ENCODE assay signal across 1 cellular context in the genomic region with DNA sequence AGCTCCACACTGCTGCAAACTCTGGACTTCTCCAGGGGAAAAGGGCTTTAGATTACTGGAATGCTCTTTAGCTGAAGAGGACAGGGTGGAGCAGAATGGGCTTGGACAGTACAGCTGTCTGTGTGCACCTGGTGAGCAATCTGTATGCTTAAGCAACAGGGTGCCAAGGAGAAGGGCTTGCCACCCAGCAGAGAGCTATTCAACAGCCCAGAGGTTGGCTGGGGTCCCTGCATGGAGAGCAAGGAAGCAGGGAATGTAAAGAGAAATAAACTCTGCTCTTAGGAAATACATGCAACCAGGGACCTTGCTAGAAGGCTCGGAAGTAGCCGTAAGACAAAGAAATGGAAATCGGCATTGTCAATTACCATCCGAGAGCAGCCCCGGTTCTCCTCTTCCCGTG.
A peak's percentile ranks its signal among the peaks of the same experiment; 100 is the strongest.
TF ChIP-seq lines count a peak whose summit lies in the region.

No MANE protein-coding gene starts in this region.

TF ChIP-seq in H1, 55 proteins besides CTCF, POLR2A, EP300 and RAD21:
- TF ChIP-seq, protein P1, sequence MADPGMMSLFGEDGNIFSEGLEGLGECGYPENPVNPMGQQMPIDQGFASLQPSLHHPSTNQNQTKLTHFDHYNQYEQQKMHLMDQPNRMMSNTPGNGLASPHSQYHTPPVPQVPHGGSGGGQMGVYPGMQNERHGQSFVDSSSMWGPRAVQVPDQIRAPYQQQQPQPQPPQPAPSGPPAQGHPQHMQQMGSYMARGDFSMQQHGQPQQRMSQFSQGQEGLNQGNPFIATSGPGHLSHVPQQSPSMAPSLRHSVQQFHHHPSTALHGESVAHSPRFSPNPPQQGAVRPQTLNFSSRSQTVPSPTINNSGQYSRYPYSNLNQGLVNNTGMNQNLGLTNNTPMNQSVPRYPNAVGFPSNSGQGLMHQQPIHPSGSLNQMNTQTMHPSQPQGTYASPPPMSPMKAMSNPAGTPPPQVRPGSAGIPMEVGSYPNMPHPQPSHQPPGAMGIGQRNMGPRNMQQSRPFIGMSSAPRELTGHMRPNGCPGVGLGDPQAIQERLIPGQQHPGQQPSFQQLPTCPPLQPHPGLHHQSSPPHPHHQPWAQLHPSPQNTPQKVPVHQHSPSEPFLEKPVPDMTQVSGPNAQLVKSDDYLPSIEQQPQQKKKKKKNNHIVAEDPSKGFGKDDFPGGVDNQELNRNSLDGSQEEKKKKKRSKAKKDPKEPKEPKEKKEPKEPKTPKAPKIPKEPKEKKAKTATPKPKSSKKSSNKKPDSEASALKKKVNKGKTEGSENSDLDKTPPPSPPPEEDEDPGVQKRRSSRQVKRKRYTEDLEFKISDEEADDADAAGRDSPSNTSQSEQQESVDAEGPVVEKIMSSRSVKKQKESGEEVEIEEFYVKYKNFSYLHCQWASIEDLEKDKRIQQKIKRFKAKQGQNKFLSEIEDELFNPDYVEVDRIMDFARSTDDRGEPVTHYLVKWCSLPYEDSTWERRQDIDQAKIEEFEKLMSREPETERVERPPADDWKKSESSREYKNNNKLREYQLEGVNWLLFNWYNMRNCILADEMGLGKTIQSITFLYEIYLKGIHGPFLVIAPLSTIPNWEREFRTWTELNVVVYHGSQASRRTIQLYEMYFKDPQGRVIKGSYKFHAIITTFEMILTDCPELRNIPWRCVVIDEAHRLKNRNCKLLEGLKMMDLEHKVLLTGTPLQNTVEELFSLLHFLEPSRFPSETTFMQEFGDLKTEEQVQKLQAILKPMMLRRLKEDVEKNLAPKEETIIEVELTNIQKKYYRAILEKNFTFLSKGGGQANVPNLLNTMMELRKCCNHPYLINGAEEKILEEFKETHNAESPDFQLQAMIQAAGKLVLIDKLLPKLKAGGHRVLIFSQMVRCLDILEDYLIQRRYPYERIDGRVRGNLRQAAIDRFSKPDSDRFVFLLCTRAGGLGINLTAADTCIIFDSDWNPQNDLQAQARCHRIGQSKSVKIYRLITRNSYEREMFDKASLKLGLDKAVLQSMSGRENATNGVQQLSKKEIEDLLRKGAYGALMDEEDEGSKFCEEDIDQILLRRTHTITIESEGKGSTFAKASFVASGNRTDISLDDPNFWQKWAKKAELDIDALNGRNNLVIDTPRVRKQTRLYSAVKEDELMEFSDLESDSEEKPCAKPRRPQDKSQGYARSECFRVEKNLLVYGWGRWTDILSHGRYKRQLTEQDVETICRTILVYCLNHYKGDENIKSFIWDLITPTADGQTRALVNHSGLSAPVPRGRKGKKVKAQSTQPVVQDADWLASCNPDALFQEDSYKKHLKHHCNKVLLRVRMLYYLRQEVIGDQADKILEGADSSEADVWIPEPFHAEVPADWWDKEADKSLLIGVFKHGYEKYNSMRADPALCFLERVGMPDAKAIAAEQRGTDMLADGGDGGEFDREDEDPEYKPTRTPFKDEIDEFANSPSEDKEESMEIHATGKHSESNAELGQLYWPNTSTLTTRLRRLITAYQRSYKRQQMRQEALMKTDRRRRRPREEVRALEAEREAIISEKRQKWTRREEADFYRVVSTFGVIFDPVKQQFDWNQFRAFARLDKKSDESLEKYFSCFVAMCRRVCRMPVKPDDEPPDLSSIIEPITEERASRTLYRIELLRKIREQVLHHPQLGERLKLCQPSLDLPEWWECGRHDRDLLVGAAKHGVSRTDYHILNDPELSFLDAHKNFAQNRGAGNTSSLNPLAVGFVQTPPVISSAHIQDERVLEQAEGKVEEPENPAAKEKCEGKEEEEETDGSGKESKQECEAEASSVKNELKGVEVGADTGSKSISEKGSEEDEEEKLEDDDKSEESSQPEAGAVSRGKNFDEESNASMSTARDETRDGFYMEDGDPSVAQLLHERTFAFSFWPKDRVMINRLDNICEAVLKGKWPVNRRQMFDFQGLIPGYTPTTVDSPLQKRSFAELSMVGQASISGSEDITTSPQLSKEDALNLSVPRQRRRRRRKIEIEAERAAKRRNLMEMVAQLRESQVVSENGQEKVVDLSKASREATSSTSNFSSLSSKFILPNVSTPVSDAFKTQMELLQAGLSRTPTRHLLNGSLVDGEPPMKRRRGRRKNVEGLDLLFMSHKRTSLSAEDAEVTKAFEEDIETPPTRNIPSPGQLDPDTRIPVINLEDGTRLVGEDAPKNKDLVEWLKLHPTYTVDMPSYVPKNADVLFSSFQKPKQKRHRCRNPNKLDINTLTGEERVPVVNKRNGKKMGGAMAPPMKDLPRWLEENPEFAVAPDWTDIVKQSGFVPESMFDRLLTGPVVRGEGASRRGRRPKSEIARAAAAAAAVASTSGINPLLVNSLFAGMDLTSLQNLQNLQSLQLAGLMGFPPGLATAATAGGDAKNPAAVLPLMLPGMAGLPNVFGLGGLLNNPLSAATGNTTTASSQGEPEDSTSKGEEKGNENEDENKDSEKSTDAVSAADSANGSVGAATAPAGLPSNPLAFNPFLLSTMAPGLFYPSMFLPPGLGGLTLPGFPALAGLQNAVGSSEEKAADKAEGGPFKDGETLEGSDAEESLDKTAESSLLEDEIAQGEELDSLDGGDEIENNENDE (IDR thresholded peaks at IDR 0.05; ENCODE audit: insufficient replicate concordance, low read length), result no peak
- TF ChIP-seq POLR2AphosphoS5 (IDR thresholded peaks at IDR 0.05; ENCODE audit: low read depth, low read length) (no peak), JUN (IDR thresholded peaks at IDR 0.05; ENCODE audit: low read depth, low read length) (no peak), KDM1A (IDR thresholded peaks at IDR 0.05; ENCODE audit: borderline replicate concordance, low read length) (no peak), HDAC2 (IDR thresholded peaks at IDR 0.05; ENCODE audit: borderline replicate concordance in 1 of 2, low read depth in 2 of 2, low read length in 2 of 2) (0 out of 4 replicates have a peak, but pooled peaks of 1 of the 2 experiments have one; percentile 31)
- TF ChIP-seq, protein P2, sequence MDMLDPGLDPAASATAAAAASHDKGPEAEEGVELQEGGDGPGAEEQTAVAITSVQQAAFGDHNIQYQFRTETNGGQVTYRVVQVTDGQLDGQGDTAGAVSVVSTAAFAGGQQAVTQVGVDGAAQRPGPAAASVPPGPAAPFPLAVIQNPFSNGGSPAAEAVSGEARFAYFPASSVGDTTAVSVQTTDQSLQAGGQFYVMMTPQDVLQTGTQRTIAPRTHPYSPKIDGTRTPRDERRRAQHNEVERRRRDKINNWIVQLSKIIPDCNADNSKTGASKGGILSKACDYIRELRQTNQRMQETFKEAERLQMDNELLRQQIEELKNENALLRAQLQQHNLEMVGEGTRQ (IDR thresholded peaks at IDR 0.05; ENCODE audit: low read length), result no peak
- TF ChIP-seq, protein P3, sequence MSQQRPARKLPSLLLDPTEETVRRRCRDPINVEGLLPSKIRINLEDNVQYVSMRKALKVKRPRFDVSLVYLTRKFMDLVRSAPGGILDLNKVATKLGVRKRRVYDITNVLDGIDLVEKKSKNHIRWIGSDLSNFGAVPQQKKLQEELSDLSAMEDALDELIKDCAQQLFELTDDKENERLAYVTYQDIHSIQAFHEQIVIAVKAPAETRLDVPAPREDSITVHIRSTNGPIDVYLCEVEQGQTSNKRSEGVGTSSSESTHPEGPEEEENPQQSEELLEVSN (IDR thresholded peaks at IDR 0.05), result no peak
